29 cellular contexts compared by ENCODE assay signal in genomic region chr20:38117205-38117604, GRCh38. TPM values are rescaled to one million over a fixed set of nuclear protein-coding genes. Genes with fewer than 3 reads are reported as not detected.
A peak's percentile ranks its signal among the peaks of the same experiment; 100 is the strongest.
DNase-seq lines count a peak whose midpoint lies in the region; ATAC-seq and TF ChIP-seq lines count a peak whose summit lies in the region.
"Had no signal": no experiment of that assay in that cellular context is flagged by ENCODE, and none has a peak within 500 bp of the region (broad histone marks: within the 10 kb centered on the region; RNA-seq: fewer than 3 reads in every experiment).

No MANE protein-coding gene starts in this region.

- no peak overlapping the region for H3K4me3 Mint-ChIP-seq in HFFc6
- H3K4me3 Mint-ChIP-seq in mesothelial cell of epicardium: no peak overlapping the region
- H3K4me3 Mint-ChIP-seq: activated naive CD8-positive, alpha-beta T cell; immature natural killer cell; naive B cell; T-cell had no signal

- no peak for DNase-seq in HFFc6
- DNase-seq in mesothelial cell of epicardium (ENCODE audit: low spot score in 2 of 2, unreplicated experiment in 2 of 2): no peak
- no peak for DNase-seq in DMS114 treated with DMSO at 0.1 percent for 48 hours (lab: John Stamatoyannopoulos, UW; ENCODE audit: unreplicated experiment)
- DNase-seq in SW 1271 (lab: John Stamatoyannopoulos, UW): no peak
- DNase-seq in left colon: no peak
- no peak for DNase-seq in DMS153 treated with DMSO at 0.1 percent for 48 hours (lab: John Stamatoyannopoulos, UW; ENCODE audit: unreplicated experiment)
- DNase-seq: activated CD4-positive, alpha-beta T cell treated with anti-CD3 and anti-CD28 coated beads for 48 hours; activated effector memory CD4-positive, alpha-beta T cell treated with Interleukin-2 at 50 U/mL for 16 hours; activated T-cell treated with anti-CD3 and anti-CD28 coated beads, Interleukin-2, amount 50 U/mL, for 1 hour; anterior cingulate cortex; colonic mucosa; DMS53; effector CD4-positive, alpha-beta T cell; immature natural killer cell; Kasumi-1; naive B cell; NCI-H1048; NCI-H187 treated with DMSO at 0.1 percent for 48 hours; NCI-H524; right cardiac atrium; stimulated activated CD8-positive, alpha-beta memory T cell treated with anti-CD3 and anti-CD28 coated beads, Interleukin-4, amount 100 ng/mL, for 48 hours; stomach; T-cell; uterus had no signal

- intact Hi-C loops in left colon (cut with DNase I, micrococcal nuclease): no loop called here

- no peaks in the 10 kb centered on the region for H3K36me3 ChIP-seq in ACC112 (ENCODE audit: insufficient read depth, low read length)
- H3K36me3 ChIP-seq: colonic mucosa, stomach, uterus had no signal

- H2AFZ ChIP-seq in ACC112 (ENCODE audit: low read length, unreplicated experiment): no peak overlapping the region

- H3K9me3 Mint-ChIP-seq in HFFc6 (peaks cover 5% of the 10 kb centered on the region; the same call in 1 of the 2 replicates), mesothelial cell of epicardium (peaks cover 16% of the 10 kb centered on the region)
- H3K9me3 Mint-ChIP-seq: immature natural killer cell, naive B cell, T-cell had no signal

- H3K4me1 Mint-ChIP-seq in HFFc6 (ENCODE audit: low read depth) (peaks cover 75% of the 10 kb centered on the region), mesothelial cell of epicardium (peaks cover 12% of the 10 kb centered on the region)
- H3K4me1 Mint-ChIP-seq: immature natural killer cell, T-cell had no signal

- H3K4me3 ChIP-seq in ACC112 (ENCODE audit: low read depth, low read length): no peak overlapping the region
- H3K4me3 ChIP-seq: colonic mucosa, stomach, uterus had no signal

- H3K27ac Mint-ChIP-seq in HFFc6 (peak overlapping the region; percentile 42), mesothelial cell of epicardium (peak overlapping the region; percentile 35)
- H3K27ac Mint-ChIP-seq: activated naive CD8-positive, alpha-beta T cell; immature natural killer cell; T-cell had no signal

- no peak for ATAC-seq in SK-N-SH treated with all-trans-retinoic acid at 6 μM for 48 hours
- ATAC-seq in left colon: no peak
- ATAC-seq: HepG2, right cardiac atrium, T-cell had no signal

- no peaks in the 10 kb centered on the region; the same call in 1 of the 2 replicates for H3K27me3 Mint-ChIP-seq in HFFc6 (ENCODE audit: insufficient read depth)
- no peaks in the 10 kb centered on the region for H3K27me3 Mint-ChIP-seq in mesothelial cell of epicardium (ENCODE audit: low read depth)
- H3K27me3 Mint-ChIP-seq: activated naive CD8-positive, alpha-beta T cell; naive B cell; T-cell had no signal

- H3K36me3 Mint-ChIP-seq in HFFc6 (ENCODE audit: low read depth): peaks cover 4% of the 10 kb centered on the region; the same call in 1 of the 2 replicates
- peaks cover 6% of the 10 kb centered on the region for H3K36me3 Mint-ChIP-seq in mesothelial cell of epicardium
- H3K36me3 Mint-ChIP-seq: immature natural killer cell, naive B cell, T-cell had no signal

- peaks cover 22% of the 10 kb centered on the region for H3K4me1 ChIP-seq in ACC112 (ENCODE audit: control insufficient read depth, insufficient read depth, low read length, unreplicated experiment)
- H3K4me1 ChIP-seq: colonic mucosa had no signal

- TF ChIP-seq CTCF in HFFc6 (IDR thresholded peaks at IDR 0.05): no peak
- TF ChIP-seq CTCF in mesothelial cell of epicardium (IDR thresholded peaks at IDR 0.05; ENCODE audit: unreplicated experiment): no peak

- H3K27ac ChIP-seq in ACC112 (ENCODE audit: low read depth, low read length): peak overlapping the region; percentile 48
- H3K27ac ChIP-seq: colonic mucosa, stomach had no signal

- no peaks in the 10 kb centered on the region for H3K79me2 ChIP-seq in ACC112 (ENCODE audit: control insufficient read depth, insufficient read depth, low read length, unreplicated experiment)

- no peaks in the 10 kb centered on the region for H3K27me3 ChIP-seq in ACC112 (ENCODE audit: insufficient read depth, low read length)
- H3K27me3 ChIP-seq: colonic mucosa, stomach, uterus had no signal

TF ChIP-seq in SK-N-SH treated with all-trans-retinoic acid at 6 μM for 48 hours, 23 proteins besides CTCF, POLR2A, EP300 and RAD21:
- TF ChIP-seq, protein P1, sequence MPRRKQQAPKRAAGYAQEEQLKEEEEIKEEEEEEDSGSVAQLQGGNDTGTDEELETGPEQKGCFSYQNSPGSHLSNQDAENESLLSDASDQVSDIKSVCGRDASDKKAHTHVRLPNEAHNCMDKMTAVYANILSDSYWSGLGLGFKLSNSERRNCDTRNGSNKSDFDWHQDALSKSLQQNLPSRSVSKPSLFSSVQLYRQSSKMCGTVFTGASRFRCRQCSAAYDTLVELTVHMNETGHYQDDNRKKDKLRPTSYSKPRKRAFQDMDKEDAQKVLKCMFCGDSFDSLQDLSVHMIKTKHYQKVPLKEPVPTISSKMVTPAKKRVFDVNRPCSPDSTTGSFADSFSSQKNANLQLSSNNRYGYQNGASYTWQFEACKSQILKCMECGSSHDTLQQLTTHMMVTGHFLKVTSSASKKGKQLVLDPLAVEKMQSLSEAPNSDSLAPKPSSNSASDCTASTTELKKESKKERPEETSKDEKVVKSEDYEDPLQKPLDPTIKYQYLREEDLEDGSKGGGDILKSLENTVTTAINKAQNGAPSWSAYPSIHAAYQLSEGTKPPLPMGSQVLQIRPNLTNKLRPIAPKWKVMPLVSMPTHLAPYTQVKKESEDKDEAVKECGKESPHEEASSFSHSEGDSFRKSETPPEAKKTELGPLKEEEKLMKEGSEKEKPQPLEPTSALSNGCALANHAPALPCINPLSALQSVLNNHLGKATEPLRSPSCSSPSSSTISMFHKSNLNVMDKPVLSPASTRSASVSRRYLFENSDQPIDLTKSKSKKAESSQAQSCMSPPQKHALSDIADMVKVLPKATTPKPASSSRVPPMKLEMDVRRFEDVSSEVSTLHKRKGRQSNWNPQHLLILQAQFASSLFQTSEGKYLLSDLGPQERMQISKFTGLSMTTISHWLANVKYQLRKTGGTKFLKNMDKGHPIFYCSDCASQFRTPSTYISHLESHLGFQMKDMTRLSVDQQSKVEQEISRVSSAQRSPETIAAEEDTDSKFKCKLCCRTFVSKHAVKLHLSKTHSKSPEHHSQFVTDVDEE (CRISPR knock-in tag; IDR thresholded peaks at IDR 0.05): no peak
- TF ChIP-seq CSDC2 (CRISPR knock-in tag; IDR thresholded peaks at IDR 0.05): 0 out of 2 replicates have a peak, but pooled peaks have one; percentile 37

RNA-seq across cellular contexts. Expression of gene TGM2, which starts 47.9 kb away (rescaled TPM):
- total RNA-seq in HFFc6 (2021; fragmentation: NEBNext Ultra II Directional; extraction: Animal tissue kit (Norgen Biotek cat#: 25700)): 100 to 1,000 TPM in 5 of 6 experiments, 10 to 100 TPM in 1; 99.6 to 430 (median 111) TPM
- total RNA-seq in mesothelial cell of epicardium (32.4 to 35.7 TPM (median 35.3 TPM) in 3 replicates), left colon (10 to 100 TPM; 26.9 to 33.9 TPM)
- total RNA-seq: activated CD8-positive, alpha-beta memory T cell treated with anti-CD3 and anti-CD28 coated beads for 36 hours had no signal
